ENCODE assay signal across 20 cellular contexts in genomic region chrX:16739574-16739973, GRCh38. TPM values are rescaled to one million over a fixed set of nuclear protein-coding genes. Genes with fewer than 3 reads are reported as not detected.
DNase-seq lines count a peak whose midpoint lies in the region; ATAC-seq and TF ChIP-seq lines count a peak whose summit lies in the region.
"Had no signal": no experiment of that assay in that cellular context is flagged by ENCODE, and none has a peak within 500 bp of the region (broad histone marks: within the 10 kb centered on the region; RNA-seq: fewer than 3 reads in every experiment).

No MANE protein-coding gene starts in this region.

- WGBS in psoas muscle, 3 donors: 59 to 75% (median 63%) methylated on average over 6 of the region's 6 CpGs

- intact Hi-C loops in CD14-positive monocyte (cut with micrococcal nuclease): no loop called here
- intact Hi-C loops in lower lobe of right lung (cut with DNase I): no loop called here
- intact Hi-C loops in psoas muscle (cut with DNase I): no loop called here

- no peaks in the 10 kb centered on the region for H3K9me3 ChIP-seq in lower lobe of right lung
- no peaks in the 10 kb centered on the region for H3K9me3 ChIP-seq in psoas muscle
- H3K9me3 ChIP-seq: heart left ventricle had no signal

- H3K4me1 ChIP-seq in lower lobe of right lung (no peaks in the 10 kb centered on the region), psoas muscle (no peaks in the 10 kb centered on the region)
- H3K4me1 ChIP-seq: heart left ventricle had no signal

- DNase-seq in CD14-positive monocyte (ENCODE audit: low spot score): no peak
- peak; percentile 55 for DNase-seq in NB4 (ENCODE audit: low read depth)
- DNase-seq in astrocyte of the hippocampus (ENCODE audit: low read depth, low spot score): peak; percentile 16
- no peak for DNase-seq in lower lobe of right lung
- DNase-seq in effector CD4-positive, alpha-beta T cell: no peak
- no peak for DNase-seq in activated CD4-positive, alpha-beta T cell treated with anti-CD3 and anti-CD28 coated beads, Interleukin-2, amount 50 U/mL, for 48 hours
- DNase-seq in psoas muscle: no peak
- DNase-seq: activated B cell treated with CpG ODN at 0.5 μM for 24 hours; activated effector memory CD4-positive, alpha-beta T cell treated with anti-CD3 and anti-CD28 coated beads, Interleukin-2, amount 50 U/mL, for 16 hours; anterior cingulate cortex; Calu3; heart left ventricle; midbrain; NCI-H2081; NCI-H774; nucleus accumbens; stimulated activated CD4-positive, alpha-beta T cell treated with anti-CD3 and anti-CD28 coated beads, Interleukin-1b, Interleukin-23, amount 100 ng/mL, for 48 hours had no signal

- H3K27ac ChIP-seq in lower lobe of right lung (no peak overlapping the region), psoas muscle (no peak overlapping the region)
- H3K27ac ChIP-seq: heart left ventricle had no signal

- peak overlapping the region in 5 of 7 donors; percentile 2 to 68 (median 54) for H3K27ac Mint-ChIP-seq in CD14-positive monocyte
- H3K27ac Mint-ChIP-seq: activated B cell treated with CpG ODN at 0.5 μM for 24 hours, GM23338 had no signal

- peaks cover 51 to 78% of the 10 kb centered on the region in 2 donors for H3K36me3 Mint-ChIP-seq in CD14-positive monocyte

- peaks cover 8% of the 10 kb centered on the region for H3K4me1 Mint-ChIP-seq in CD14-positive monocyte
- H3K4me1 Mint-ChIP-seq: activated B cell treated with CpG ODN at 0.5 μM for 24 hours had no signal

- H3K27me3 Mint-ChIP-seq in CD14-positive monocyte (ENCODE audit: low read depth in 3 of 3): peaks cover 0 to 24% (median 2%) of the 10 kb centered on the region in 3 donors
- H3K27me3 Mint-ChIP-seq: activated B cell treated with CpG ODN at 0.5 μM for 24 hours had no signal

- peaks cover 62% of the 10 kb centered on the region for H3K36me3 ChIP-seq in lower lobe of right lung
- H3K36me3 ChIP-seq in psoas muscle (ENCODE audit: insufficient read depth in 1 of 2, low read depth in 1 of 2): peaks cover 0 to 96% of the 10 kb centered on the region in 2 donors

- no peak for TF ChIP-seq POLR2A in NB4 (IDR thresholded peaks at IDR 0.05; ENCODE audit: extremely low read depth, insufficient read length)

- H3K9me3 Mint-ChIP-seq in CD14-positive monocyte: peaks cover 0 to 2% (median 0%) of the 10 kb centered on the region in 7 donors
- H3K9me3 Mint-ChIP-seq: activated B cell treated with CpG ODN at 0.5 μM for 24 hours, GM23338 had no signal

- peak; percentile 46 to 62 for ATAC-seq in lower lobe of right lung
- ATAC-seq in HG03571 (IDR thresholded peaks at IDR 0.05; ENCODE audit: unreplicated experiment): no peak
- no peak for ATAC-seq in psoas muscle
- ATAC-seq: GM23338, heart left ventricle, sciatic nerve had no signal

- TF ChIP-seq CTCF in CD14-positive monocyte (IDR thresholded peaks at IDR 0.05) (no peak), NB4 (IDR thresholded peaks at IDR 0.05; ENCODE audit: low read depth, low read length) (no peak), lower lobe of right lung (IDR thresholded peaks at IDR 0.05) (no peak), psoas muscle (IDR thresholded peaks at IDR 0.05) (no peak)

- H3K27me3 ChIP-seq in lower lobe of right lung (ENCODE audit: low read depth) (no peaks in the 10 kb centered on the region), psoas muscle (ENCODE audit: insufficient read depth in 3 of 3, low read length in 2 of 3) (no peaks in the 10 kb centered on the region)
- H3K27me3 ChIP-seq: heart left ventricle had no signal

- no peak overlapping the region for H3K4me3 ChIP-seq in NB4 (ENCODE audit: low read depth, low read length)
- no peak overlapping the region for H3K4me3 ChIP-seq in lower lobe of right lung
- no peak overlapping the region for H3K4me3 ChIP-seq in psoas muscle
- H3K4me3 ChIP-seq: GM23338, heart left ventricle had no signal

- no peak overlapping the region for H3K4me3 Mint-ChIP-seq in CD14-positive monocyte
- H3K4me3 Mint-ChIP-seq: activated B cell treated with CpG ODN at 0.5 μM for 24 hours, GM23338 had no signal

RNA-seq across cellular contexts. Expression of gene SYAP1, which starts 20.2 kb away (rescaled TPM):
- polyA plus RNA-seq in CD14-positive monocyte (1 to 10 TPM; 7.1 to 9.0 TPM), psoas muscle (10 to 100 TPM; 10.9 to 14.9 (median 13.6) TPM)
- total RNA-seq in lower lobe of right lung (21.8 TPM), psoas muscle (10 to 100 TPM; 13.7 to 29.4 (median 20.0) TPM)

RNA-seq across cellular contexts. Expression of gene CTPS2, which starts 27.1 kb away (rescaled TPM):
- 1 to 10 TPM; 2.8 to 3.4 TPM for polyA plus RNA-seq in CD14-positive monocyte
- 11.3 TPM for total RNA-seq in lower lobe of right lung
- total RNA-seq in psoas muscle: 1 to 10 TPM; 2.5 to 3.8 (median 3.0) TPM
- 1 to 10 TPM; 1.1 to 2.4 (median 1.2) TPM for polyA plus RNA-seq in psoas muscle

RNA-seq across cellular contexts. Expression of gene TXLNG, which starts 46.7 kb away (rescaled TPM):
- polyA plus RNA-seq in CD14-positive monocyte (1 to 10 TPM; 3.7 to 4.1 TPM), psoas muscle (1 to 10 TPM; 5.6 to 8.1 (median 7.6) TPM)
- total RNA-seq in lower lobe of right lung (11.2 TPM), psoas muscle (10 to 100 TPM in 1 of 4 donors, 1 to 10 TPM in 3; 6.3 to 10.1 (median 9.4) TPM)

Comparison
In these comparisons a context has a peak if more than half of its experiments do, and no peak if none do; other contexts are left out.
1. DNase-seq: peak in NB4 (single experiment) and astrocyte of the hippocampus (single experiment); none in CD14-positive monocyte (single experiment), lower lobe of right lung (single experiment), effector CD4-positive, alpha-beta T cell (single experiment), activated CD4-positive, alpha-beta T cell treated with anti-CD3 and anti-CD28 coated beads, Interleukin-2, amount 50 U/mL, for 48 hours (0 of 2) and psoas muscle (0 of 2).
2. ATAC-seq: peak in lower lobe of right lung (2 of 2); none in HG03571 (single experiment) and psoas muscle (0 of 4).